ENCODE assay signal across 28 cellular contexts in genomic region chr3:23872330-23872729, GRCh38.
"Had no signal": no experiment of that assay in that cellular context is flagged by ENCODE, and none has a peak within 500 bp of the region (broad histone marks: within the 10 kb centered on the region; RNA-seq: fewer than 3 reads in every experiment).

No MANE protein-coding gene starts in this region.

- H3K4me1 ChIP-seq: colonic mucosa had no signal

- ATAC-seq: effector memory CD8-positive, alpha-beta T cell; esophagus mucosa; foreskin keratinocyte; gastrocnemius medialis; gastroesophageal sphincter; heart left ventricle; heart right ventricle had no signal

- FAIRE-seq: colon, endometrium, endothelial cell of umbilical vein, frontal cortex had no signal

- H3K27me3 ChIP-seq: colonic mucosa, dorsolateral prefrontal cortex, esophagus muscularis mucosa, esophagus squamous epithelium, foreskin keratinocyte, gastrocnemius medialis, gastroesophageal sphincter, heart left ventricle, heart right ventricle had no signal

- H3K4me3 ChIP-seq: colonic mucosa, coronary artery, dorsolateral prefrontal cortex, esophagus muscularis mucosa, esophagus squamous epithelium, gastrocnemius medialis, gastroesophageal sphincter, heart left ventricle, heart right ventricle had no signal

- H3K27ac ChIP-seq: colonic mucosa, coronary artery, dorsolateral prefrontal cortex, epithelial cell of prostate, esophagus muscularis mucosa, esophagus squamous epithelium, foreskin keratinocyte, gastrocnemius medialis, gastroesophageal sphincter, heart left ventricle, heart right ventricle had no signal

- H3K9me3 ChIP-seq: colonic mucosa, esophagus muscularis mucosa, esophagus squamous epithelium, gastrocnemius medialis, gastroesophageal sphincter, heart left ventricle, heart right ventricle had no signal

- DNase-seq: colonic mucosa; cortex of kidney; dermis blood vessel endothelial cell; dorsolateral prefrontal cortex; effector CD4-positive, alpha-beta T cell; effector CD8-positive, alpha-beta T cell; effector memory CD4-positive, alpha-beta T cell; effector memory CD8-positive, alpha-beta T cell; endodermal cell; erythroblast; esophagus squamous epithelium; foreskin fibroblast; foreskin keratinocyte; foreskin melanocyte; gastrocnemius medialis; glutamatergic neuron; head of caudate nucleus; heart left ventricle; heart right ventricle had no signal

- H3K36me3 ChIP-seq: colonic mucosa, esophagus muscularis mucosa, esophagus squamous epithelium, gastrocnemius medialis, gastroesophageal sphincter, heart left ventricle, heart right ventricle had no signal
